ENCODE assay signal across 20 cellular contexts in genomic region chr2:167708998-167709397, GRCh38.
"Had no signal": no experiment of that assay in that cellular context is flagged by ENCODE, and none has a peak within 500 bp of the region (broad histone marks: within the 10 kb centered on the region; RNA-seq: fewer than 3 reads in every experiment).

No MANE protein-coding gene starts in this region.

- H3K4me3 ChIP-seq: coronary artery, mucosa of descending colon, right lobe of liver, smooth muscle cell, thyroid gland, vagina had no signal

- H3K27ac ChIP-seq: coronary artery, neutrophil, parathyroid adenoma, right lobe of liver, thyroid gland, vagina had no signal

- H3K27me3 ChIP-seq: neutrophil, right lobe of liver, thyroid gland, vagina had no signal

- DNase-seq: dermis blood vessel endothelial cell; effector memory CD8-positive, alpha-beta T cell; erythroblast; head of caudate nucleus; mesenchymal stem cell; mucosa of descending colon; naive B cell; right lobe of liver; stimulated activated CD4-positive, alpha-beta T cell treated with anti-CD3 and anti-CD28 coated beads, Interleukin-12 subunit alpha, Interleukin-12 subunit beta, amount 100 ng/mL, for 4 hours; stimulated activated CD4-positive, alpha-beta T cell treated with anti-CD3 and anti-CD28 coated beads, Interleukin-1b, Interleukin-23, amount 100 ng/mL, for 48 hours; stimulated activated CD4-positive, alpha-beta T cell treated with anti-CD3 and anti-CD28 coated beads, Interleukin-4, amount 100 ng/mL, for 1 hour; stimulated activated CD8-positive, alpha-beta memory T cell treated with anti-CD3 and anti-CD28 coated beads, Interleukin-4, amount 100 ng/mL, for 48 hours; stimulated activated naive CD4-positive, alpha-beta T cell; stimulated activated naive CD8-positive, alpha-beta T cell treated with anti-CD3 and anti-CD28 coated beads, Interleukin-15, amount 100 ng/mL, for 72 hours; thyroid gland had no signal
